Comparison of ENCODE assay signal across 1 cellular context in the genomic region with DNA sequence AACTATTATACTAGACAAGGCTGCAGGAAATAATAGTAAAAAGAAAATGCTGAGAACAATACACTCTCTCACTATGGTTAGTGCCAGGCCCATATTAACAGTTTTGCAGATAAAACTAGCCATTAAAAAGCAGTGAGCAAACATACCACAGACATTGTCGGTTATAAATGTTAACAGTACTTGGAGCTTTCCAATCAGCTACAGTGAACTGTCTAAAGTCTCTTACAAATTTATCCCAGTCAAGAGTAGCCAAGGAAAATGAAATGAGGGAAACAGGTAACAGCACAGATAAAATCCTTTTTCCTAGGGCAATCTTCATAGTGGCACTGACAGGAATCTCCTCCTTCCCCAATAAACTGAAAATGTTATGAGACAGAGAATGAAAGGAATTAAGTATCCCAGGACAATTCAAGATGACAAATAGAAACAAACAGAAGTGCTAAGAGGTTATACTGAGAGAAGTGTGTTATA.
TF ChIP-seq lines count a peak whose summit lies in the region.

No MANE protein-coding gene starts in this region.

TF ChIP-seq in WTC11, 78 proteins besides CTCF, POLR2A, EP300 and RAD21 (continued from another document):
- TF ChIP-seq, protein P1, sequence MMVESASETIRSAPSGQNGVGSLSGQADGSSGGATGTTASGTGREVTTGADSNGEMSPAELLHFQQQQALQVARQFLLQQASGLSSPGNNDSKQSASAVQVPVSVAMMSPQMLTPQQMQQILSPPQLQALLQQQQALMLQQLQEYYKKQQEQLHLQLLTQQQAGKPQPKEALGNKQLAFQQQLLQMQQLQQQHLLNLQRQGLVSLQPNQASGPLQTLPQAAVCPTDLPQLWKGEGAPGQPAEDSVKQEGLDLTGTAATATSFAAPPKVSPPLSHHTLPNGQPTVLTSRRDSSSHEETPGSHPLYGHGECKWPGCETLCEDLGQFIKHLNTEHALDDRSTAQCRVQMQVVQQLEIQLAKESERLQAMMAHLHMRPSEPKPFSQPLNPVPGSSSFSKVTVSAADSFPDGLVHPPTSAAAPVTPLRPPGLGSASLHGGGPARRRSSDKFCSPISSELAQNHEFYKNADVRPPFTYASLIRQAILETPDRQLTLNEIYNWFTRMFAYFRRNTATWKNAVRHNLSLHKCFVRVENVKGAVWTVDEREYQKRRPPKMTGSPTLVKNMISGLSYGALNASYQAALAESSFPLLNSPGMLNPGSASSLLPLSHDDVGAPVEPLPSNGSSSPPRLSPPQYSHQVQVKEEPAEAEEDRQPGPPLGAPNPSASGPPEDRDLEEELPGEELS (CRISPR knock-in tag; IDR thresholded peaks at IDR 0.05) = no peak
- TF ChIP-seq SP1 (CRISPR knock-in tag; conservative IDR thresholded peaks at IDR 0.05) = no peak
